In genomic region chr1:153506386-153506785, GRCh38 we compare ENCODE assay signal across 1 cellular context.
TF ChIP-seq lines count a peak whose summit lies in the region.

No MANE protein-coding gene starts in this region.

TF ChIP-seq in HCT116, 20 proteins besides CTCF, POLR2A, EP300 and RAD21:
- no peak for TF ChIP-seq CBX3 (IDR thresholded peaks at IDR 0.05; ENCODE audit: low read depth)
- no peak for TF ChIP-seq ZNF274 (IDR thresholded peaks at IDR 0.05; ENCODE audit: low read depth, low read length)
TF ChIP-seq in HCT116: peak in this region for 0.
